ENCODE assay signal across 7 cellular contexts in the genomic region with DNA sequence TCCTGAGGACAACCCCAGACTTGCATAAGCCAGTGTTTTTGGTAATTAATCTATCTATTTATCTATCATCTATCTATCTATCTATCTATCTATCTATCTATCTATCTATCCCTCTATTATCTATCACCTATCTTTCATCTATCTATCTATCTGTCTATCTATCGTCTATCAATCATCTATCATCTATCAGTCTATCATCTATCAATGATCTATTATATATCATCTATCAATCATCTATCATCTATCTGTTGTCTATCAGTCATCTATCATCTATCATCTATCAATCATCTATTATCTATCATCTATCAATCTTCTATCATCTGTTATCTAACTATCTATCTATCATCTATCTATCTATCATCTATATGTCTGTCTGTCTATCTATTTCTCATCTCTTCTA.
"Had no signal": no experiment of that assay in that cellular context is flagged by ENCODE, and none has a peak within 500 bp of the region (broad histone marks: within the 10 kb centered on the region; RNA-seq: fewer than 3 reads in every experiment).

No MANE protein-coding gene starts in this region.

- FAIRE-seq: HepG2, HTR-8/SVneo had no signal

- H3K4me3 Mint-ChIP-seq: IgD-negative memory B cell had no signal

- ATAC-seq: HepG2 had no signal

- DNase-seq: IMR-90, KBM-7, KG1 had no signal

- H3K27ac ChIP-seq: HL-60 had no signal
